ENCODE assay signal across 6 cellular contexts in genomic region chr1:211948377-211948776, GRCh38.
"Had no signal": no experiment of that assay in that cellular context is flagged by ENCODE, and none has a peak within 500 bp of the region (broad histone marks: within the 10 kb centered on the region; RNA-seq: fewer than 3 reads in every experiment).

No MANE protein-coding gene starts in this region.

- DNase-seq: H9, HCEC 1CT had no signal

- H2AFZ ChIP-seq: GM23338 had no signal

- H3K4me2 ChIP-seq: GM23338 had no signal

- H3K4me3 ChIP-seq: GM23338 had no signal

- FAIRE-seq: H1, H54, HTR-8/SVneo had no signal
